In genomic region chr21:25188639-25189038, GRCh38 we compare ENCODE assay signal across 13 cellular contexts.
A peak's percentile ranks its signal among the peaks of the same experiment; 100 is the strongest.
DNase-seq lines count a peak whose midpoint lies in the region; ATAC-seq and TF ChIP-seq lines count a peak whose summit lies in the region.
"Had no signal": no experiment of that assay in that cellular context is flagged by ENCODE, and none has a peak within 500 bp of the region (broad histone marks: within the 10 kb centered on the region; RNA-seq: fewer than 3 reads in every experiment).

No MANE protein-coding gene starts in this region.

- H3K9ac ChIP-seq in smooth muscle cell (ENCODE audit: low read depth): no peak overlapping the region

- H3K36me3 ChIP-seq in gastroesophageal sphincter (no peaks in the 10 kb centered on the region), smooth muscle cell (ENCODE audit: low read depth) (no peaks in the 10 kb centered on the region)
- H3K36me3 ChIP-seq: SJSA1 had no signal

- no peak for TF ChIP-seq CTCF in gastroesophageal sphincter (IDR thresholded peaks at IDR 0.05)
- TF ChIP-seq CTCF in smooth muscle cell (IDR thresholded peaks at IDR 0.05; ENCODE audit: borderline replicate concordance, insufficient read depth, poor library complexity, severe bottlenecking): no peak

- no peak overlapping the region for H3K4me2 ChIP-seq in smooth muscle cell

- H3K27ac ChIP-seq in gastroesophageal sphincter: no peak overlapping the region
- no peak overlapping the region for H3K27ac ChIP-seq in smooth muscle cell (ENCODE audit: low read depth)
- H3K27ac ChIP-seq: SJSA1 had no signal

- H3K9me3 ChIP-seq in gastroesophageal sphincter: no peaks in the 10 kb centered on the region
- no peaks in the 10 kb centered on the region for H3K9me3 ChIP-seq in smooth muscle cell (replicated peaks; ENCODE audit: low read depth)
- H3K9me3 ChIP-seq: SJSA1 had no signal

- ATAC-seq in GM18508 (IDR thresholded peaks at IDR 0.05; ENCODE audit: insufficient read depth, unreplicated experiment) (peak; percentile 81), GM19455 (IDR thresholded peaks at IDR 0.05; ENCODE audit: unreplicated experiment) (peak; percentile 76), HG02885 (IDR thresholded peaks at IDR 0.05; ENCODE audit: poor library complexity, unreplicated experiment) (peak; percentile 74), HG03575 (IDR thresholded peaks at IDR 0.05; ENCODE audit: extremely low read depth, insufficient number of reproducible peaks, low FRiP score, unreplicated experiment) (peak; percentile 62), gastroesophageal sphincter (no peak)
- ATAC-seq: CD8-positive, alpha-beta T cell had no signal

- DNase-seq in smooth muscle cell (lab: John Stamatoyannopoulos, UW; ENCODE audit: unreplicated experiment) (no peak), medulla oblongata (ENCODE audit: extremely low spot score) (no peak), activated gamma-delta T cell treated with Interleukin-2 at 50 U/mL for 16 hours (no peak)
- DNase-seq: amniotic stem cell; CD8-positive, alpha-beta T cell; endodermal cell; NCI-H446 treated with DMSO at 0.1 percent for 48 hours had no signal

- no peaks in the 10 kb centered on the region for H3K79me2 ChIP-seq in smooth muscle cell (ENCODE audit: low read depth)

- no peaks in the 10 kb centered on the region for H3K27me3 ChIP-seq in gastroesophageal sphincter
- no peaks in the 10 kb centered on the region for H3K27me3 ChIP-seq in smooth muscle cell (ENCODE audit: low read depth)
- H3K27me3 ChIP-seq: SJSA1 had no signal

- H3K4me3 ChIP-seq in gastroesophageal sphincter (no peak overlapping the region), smooth muscle cell (no peak overlapping the region)
- H3K4me3 ChIP-seq: SJSA1 had no signal

- H3K4me1 ChIP-seq in gastroesophageal sphincter (no peaks in the 10 kb centered on the region), smooth muscle cell (ENCODE audit: low read depth) (no peaks in the 10 kb centered on the region)
- H3K4me1 ChIP-seq: SJSA1 had no signal

- no peaks in the 10 kb centered on the region for H3F3A ChIP-seq in smooth muscle cell (ENCODE audit: low read depth)

- TF ChIP-seq EP300 in gastroesophageal sphincter (IDR thresholded peaks at IDR 0.05): no peak

- no peak for TF ChIP-seq POLR2A in gastroesophageal sphincter (IDR thresholded peaks at IDR 0.05)

- H4K20me1 ChIP-seq in smooth muscle cell (ENCODE audit: low read depth): no peaks in the 10 kb centered on the region

- no peak overlapping the region for H2AFZ ChIP-seq in smooth muscle cell (ENCODE audit: low read depth)

- 86 to 96% methylated on average over 3 of the region's 3 CpGs for WGBS in gastroesophageal sphincter (ENCODE audit: low coverage in 1 of 2), 2 donors
- WGBS in smooth muscle cell (ENCODE audit: low lambda C conversion rate): 83% methylated on average over 3 of the region's 3 CpGs
